ENCODE assay signal across 16 cellular contexts in the genomic region with DNA sequence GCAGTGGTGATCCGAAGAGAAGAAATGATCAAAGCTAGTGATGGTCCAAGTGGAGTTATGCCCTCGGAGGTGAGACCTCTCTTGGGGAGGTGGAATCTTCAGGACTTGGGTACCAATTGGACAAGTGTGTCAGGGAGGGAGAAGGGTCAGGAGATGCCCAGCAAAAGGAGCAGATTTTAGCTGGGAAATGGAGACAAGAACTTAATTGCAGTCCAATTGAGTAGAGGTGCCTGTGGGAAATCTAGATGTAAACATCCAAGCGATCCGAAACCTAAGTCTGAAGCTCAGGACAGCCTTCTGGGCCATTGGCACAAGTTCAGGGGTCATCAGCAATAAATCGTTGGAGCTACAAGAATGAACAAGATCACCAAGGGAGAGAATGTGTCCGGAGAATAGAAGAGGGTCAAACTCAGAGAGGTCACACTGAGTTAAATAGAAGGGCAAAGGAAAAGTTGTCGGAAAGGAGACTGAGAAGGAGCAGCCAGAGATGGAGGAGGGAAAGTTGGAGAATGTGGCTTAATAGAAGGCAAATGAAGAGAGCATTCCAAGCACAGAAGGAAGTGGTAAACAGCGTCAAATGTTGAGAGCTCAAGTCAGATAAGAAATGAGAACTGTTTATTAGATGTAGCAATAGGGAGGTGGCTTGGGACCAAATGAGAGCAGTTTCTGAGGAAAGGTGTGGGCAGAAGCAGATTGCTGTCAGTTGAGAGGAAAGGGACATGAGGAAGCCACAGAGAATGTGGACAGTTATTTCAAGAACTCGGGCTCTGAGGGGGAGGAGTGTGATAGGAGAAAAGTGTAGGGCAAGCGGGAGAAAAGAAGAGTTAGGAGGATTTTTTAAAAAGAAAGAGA.
A peak's percentile ranks its signal among the peaks of the same experiment; 100 is the strongest.
DNase-seq lines count a peak whose midpoint lies in the region; ATAC-seq and TF ChIP-seq lines count a peak whose summit lies in the region.
"Had no signal": no experiment of that assay in that cellular context is flagged by ENCODE, and none has a peak within 500 bp of the region (broad histone marks: within the 10 kb centered on the region; RNA-seq: fewer than 3 reads in every experiment).

No MANE protein-coding gene starts in this region.

- H3K9me3 Mint-ChIP-seq in activated CD4-positive, alpha-beta T cell treated with anti-CD3 and anti-CD28 coated beads, Interleukin-2, amount 10 ng/mL, durations not matched to agents 24 days and 14 days: no peaks in the 10 kb centered on the region
- H3K9me3 Mint-ChIP-seq: activated T-cell treated with anti-CD3 and anti-CD28 coated beads, Interleukin-2, amount 50 U/mL, for 24 hours; endodermal cell had no signal

- H3K27me3 Mint-ChIP-seq in activated CD4-positive, alpha-beta T cell treated with anti-CD3 and anti-CD28 coated beads, Interleukin-2, amount 10 ng/mL, durations not matched to agents 24 days and 14 days: peaks cover 2% of the 10 kb centered on the region
- H3K27me3 Mint-ChIP-seq: progenitor cell of endocrine pancreas had no signal

- intact Hi-C loops in activated CD4-positive, alpha-beta T cell treated with anti-CD3 and anti-CD28 coated beads, Interleukin-2, amount 10 ng/mL, durations not matched to agents 24 days and 14 days (cut with micrococcal nuclease): no loop called here

- DNase-seq in GDM1 (lab: John Stamatoyannopoulos, UW) (peak; percentile 87), NOMO-1 treated with dmso at 0.1 percent for 144 hours (lab: John Stamatoyannopoulos, UW; ENCODE audit: unreplicated experiment) (peak; percentile 95), fibroblast of pulmonary artery (ENCODE audit: low read depth) (peak; percentile 89), pons (ENCODE audit: low spot score) (peak; percentile 31), NCI-H82 treated with DMSO at 0.1 percent for 48 hours (lab: John Stamatoyannopoulos, UW; ENCODE audit: unreplicated experiment) (no peak)
- no peak for DNase-seq in activated CD4-positive, alpha-beta T cell treated with anti-CD3 and anti-CD28 coated beads, Interleukin-2, amount 10 ng/mL, durations not matched to agents 24 days and 14 days
- DNase-seq: activated T-cell treated with anti-CD3 and anti-CD28 coated beads, Interleukin-2, amount 50 U/mL, for 24 hours; endodermal cell; RPMI8226; stimulated activated CD4-positive, alpha-beta T cell treated with anti-CD3 and anti-CD28 coated beads, Interleukin-2, amount 100 ng/mL, for 48 hours; stomach had no signal

- H3K27ac Mint-ChIP-seq in activated CD4-positive, alpha-beta T cell treated with anti-CD3 and anti-CD28 coated beads, Interleukin-2, amount 10 ng/mL, durations not matched to agents 24 days and 14 days: no peak overlapping the region
- H3K27ac Mint-ChIP-seq: activated T-cell treated with anti-CD3 and anti-CD28 coated beads, Interleukin-2, amount 50 U/mL, for 24 hours; endodermal cell; memory B cell; progenitor cell of endocrine pancreas had no signal

- no peaks in the 10 kb centered on the region for H3K36me3 Mint-ChIP-seq in activated CD4-positive, alpha-beta T cell treated with anti-CD3 and anti-CD28 coated beads, Interleukin-2, amount 10 ng/mL, durations not matched to agents 24 days and 14 days (ENCODE audit: low read depth)
- H3K36me3 Mint-ChIP-seq: memory B cell had no signal

- H3K4me3 Mint-ChIP-seq in activated CD4-positive, alpha-beta T cell treated with anti-CD3 and anti-CD28 coated beads, Interleukin-2, amount 10 ng/mL, durations not matched to agents 24 days and 14 days: no peak overlapping the region
- H3K4me3 Mint-ChIP-seq: activated T-cell treated with anti-CD3 and anti-CD28 coated beads, Interleukin-2, amount 50 U/mL, for 24 hours; endodermal cell; memory B cell had no signal

- H3K4me3 ChIP-seq in fibroblast of pulmonary artery (replicated peaks; ENCODE audit: low read depth, low read length): no peak overlapping the region
- H3K4me3 ChIP-seq: body of pancreas, stomach had no signal

- TF ChIP-seq CTCF in fibroblast of pulmonary artery (IDR thresholded peaks at IDR 0.05; ENCODE audit: low read length, missing control alignments): no peak

- no peak for ATAC-seq in HG02642 (IDR thresholded peaks at IDR 0.05; ENCODE audit: poor library complexity, unreplicated experiment)
- ATAC-seq in GM19351 (IDR thresholded peaks at IDR 0.05; ENCODE audit: unreplicated experiment): no peak
- ATAC-seq: body of pancreas had no signal

- peaks cover 3% of the 10 kb centered on the region for H3K4me1 Mint-ChIP-seq in activated CD4-positive, alpha-beta T cell treated with anti-CD3 and anti-CD28 coated beads, Interleukin-2, amount 10 ng/mL, durations not matched to agents 24 days and 14 days

Comparison
In these comparisons a context has a peak if more than half of its experiments do, and no peak if none do; other contexts are left out.
1. DNase-seq: peak in GDM1 (single experiment), NOMO-1 treated with dmso at 0.1 percent for 144 hours (single experiment), fibroblast of pulmonary artery (single experiment) and pons (single experiment); none in activated CD4-positive, alpha-beta T cell treated with anti-CD3 and anti-CD28 coated beads, Interleukin-2, amount 10 ng/mL, durations not matched to agents 24 days and 14 days (single experiment) and NCI-H82 treated with DMSO at 0.1 percent for 48 hours (single experiment).